In the genomic region with DNA sequence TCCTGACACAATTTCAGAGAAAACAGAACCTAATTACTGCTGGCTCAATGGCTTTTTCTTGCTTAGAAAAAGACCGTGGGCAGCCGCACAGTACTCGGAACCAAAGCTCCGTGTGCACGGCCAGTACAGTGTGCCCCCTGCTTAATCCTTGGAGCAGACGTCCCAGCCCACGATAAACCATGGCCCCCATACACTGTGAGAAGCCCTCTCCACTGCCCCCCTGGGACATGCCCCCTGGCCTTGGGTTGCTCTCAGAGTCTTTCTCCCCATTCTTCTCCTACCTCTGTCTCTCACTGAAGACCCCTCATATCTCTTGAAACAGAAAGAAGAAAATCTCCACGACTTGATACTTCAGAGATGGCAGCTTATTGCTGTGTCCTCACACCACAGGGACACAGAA, we compare ENCODE assay signal across 1 cellular context.
TF ChIP-seq lines count a peak whose summit lies in the region.

No MANE protein-coding gene starts in this region.

TF ChIP-seq in HEK293T, 16 proteins besides CTCF, POLR2A, EP300 and RAD21 (continued from another document):
- no peak for TF ChIP-seq TARDBP (IDR thresholded peaks at IDR 0.05)
- no peak for TF ChIP-seq L3MBTL2 (conservative IDR thresholded peaks at IDR 0.05)
- no peak for TF ChIP-seq FOXM1 (IDR thresholded peaks at IDR 0.05; ENCODE audit: borderline replicate concordance)
